ENCODE assay signal across 14 cellular contexts in genomic region chr15:85405467-85405866, GRCh38. TPM values are rescaled to one million over a fixed set of nuclear protein-coding genes. Genes with fewer than 3 reads are reported as not detected.
A peak's percentile ranks its signal among the peaks of the same experiment; 100 is the strongest.
DNase-seq lines count a peak whose midpoint lies in the region; ATAC-seq and TF ChIP-seq lines count a peak whose summit lies in the region.
"Had no signal": no experiment of that assay in that cellular context is flagged by ENCODE, and none has a peak within 500 bp of the region (broad histone marks: within the 10 kb centered on the region; RNA-seq: fewer than 3 reads in every experiment).

No MANE protein-coding gene starts in this region.

- H3K4me1 ChIP-seq in OCI-LY1 (ENCODE audit: insufficient read depth, low read length, severe bottlenecking) = peaks cover 82% of the 10 kb centered on the region
- H3K4me1 ChIP-seq in esophagus muscularis mucosa = peaks cover 77 to 92% (median 86%) of the 10 kb centered on the region in 4 donors
- H3K4me1 ChIP-seq in skeletal muscle satellite cell (ENCODE audit: control insufficient read depth, insufficient read depth, low read length) = peaks cover 57% of the 10 kb centered on the region
- H3K4me1 ChIP-seq in gastrocnemius medialis = peaks cover 49 to 52% of the 10 kb centered on the region in 2 donors

- no peak for DNase-seq in activated CD4-positive, alpha-beta T cell treated with anti-CD3 and anti-CD28 coated beads for 36 hours
- DNase-seq in activated CD4-positive, alpha-beta T cell treated with anti-CD3 and anti-CD28 coated beads, Interleukin-2, amount 10 ng/mL, durations not matched to agents 24 days and 14 days = no peak
- DNase-seq in esophagus muscularis mucosa (ENCODE audit: extremely low spot score) (no peak), gastrocnemius medialis (no peak), NCI-H2171 treated with DMSO at 0.1 percent for 48 hours (lab: John Stamatoyannopoulos, UW) (no peak), midbrain (lab: John Stamatoyannopoulos, UW) (no peak)
- DNase-seq: 8988T; activated CD4-positive, CD25-positive, alpha-beta regulatory T cell; activated gamma-delta T cell treated with Interleukin-2 at 50 U/mL for 16 hours; colonic mucosa; NCI-H1417 treated with DMSO at 0.1 percent for 48 hours; NCI-H526 treated with DMSO at 0.1 percent for 48 hours had no signal

- H3K9me3 ChIP-seq in OCI-LY1 (ENCODE audit: low read length) (no peaks in the 10 kb centered on the region), esophagus muscularis mucosa (no peaks in the 10 kb centered on the region), skeletal muscle satellite cell (replicated peaks; ENCODE audit: low read length) (no peaks in the 10 kb centered on the region), gastrocnemius medialis (no peaks in the 10 kb centered on the region)
- H3K9me3 ChIP-seq: colonic mucosa had no signal

- in situ Hi-C loops in gastrocnemius medialis (cut with MboI; ENCODE audit: low sequenced_read_pairs in 4 of 4) = no loop called here

- peaks cover 5% of the 10 kb centered on the region for H3K36me3 Mint-ChIP-seq in activated CD4-positive, alpha-beta T cell treated with anti-CD3 and anti-CD28 coated beads for 36 hours (ENCODE audit: low read depth)
- H3K36me3 Mint-ChIP-seq in activated CD4-positive, alpha-beta T cell treated with anti-CD3 and anti-CD28 coated beads, Interleukin-2, amount 10 ng/mL, durations not matched to agents 24 days and 14 days (ENCODE audit: low read depth) = peaks cover 17% of the 10 kb centered on the region

- no peaks in the 10 kb centered on the region for H3K27me3 ChIP-seq in OCI-LY1 (ENCODE audit: insufficient read depth, low read length)
- H3K27me3 ChIP-seq in esophagus muscularis mucosa = no peaks in the 10 kb centered on the region
- no peaks in the 10 kb centered on the region for H3K27me3 ChIP-seq in skeletal muscle satellite cell (ENCODE audit: control insufficient read depth, insufficient read depth, low read length)
- H3K27me3 ChIP-seq in gastrocnemius medialis = no peaks in the 10 kb centered on the region
- H3K27me3 ChIP-seq: colonic mucosa had no signal

- H3K27ac ChIP-seq in OCI-LY1 (ENCODE audit: low read depth, low read length, poor library complexity, severe bottlenecking) = peak overlapping the region; percentile 84
- peak overlapping the region; percentile 58 to 74 (median 64) for H3K27ac ChIP-seq in esophagus muscularis mucosa (replicated peaks in 1 of 4)
- H3K27ac ChIP-seq in gastrocnemius medialis = no peak overlapping the region

- H4K20me1 ChIP-seq in OCI-LY1 (ENCODE audit: insufficient read depth, low read length) = 0 out of 2 replicates have a peak, but pooled peaks cover 2% of the 10 kb centered on the region

- no peak overlapping the region for H2AFZ ChIP-seq in OCI-LY1 (ENCODE audit: low read length)

- TF ChIP-seq CTCF in OCI-LY1 (IDR thresholded peaks at IDR 0.05; ENCODE audit: low read length) (no peak), esophagus muscularis mucosa (IDR thresholded peaks at IDR 0.05) (no peak), gastrocnemius medialis (IDR thresholded peaks at IDR 0.05 in 4 of 5, conservative IDR thresholded peaks at IDR 0.05 in 1 of 5) (no peak)

- H3K9ac ChIP-seq in OCI-LY1 (ENCODE audit: low read length) (no peak overlapping the region; the same call in 1 of the 2 replicates), skeletal muscle satellite cell (ENCODE audit: low read depth, low read length) (peak overlapping the region; percentile 16)

- H3K4me3 ChIP-seq in OCI-LY1 (ENCODE audit: low read depth, low read length, poor library complexity, severe bottlenecking) (no peak overlapping the region), esophagus muscularis mucosa (no peak overlapping the region), skeletal muscle satellite cell (ENCODE audit: low read length) (no peak overlapping the region), gastrocnemius medialis (no peak overlapping the region)
- H3K4me3 ChIP-seq: colonic mucosa had no signal

- no peaks in the 10 kb centered on the region for H3K9me3 Mint-ChIP-seq in activated CD4-positive, alpha-beta T cell treated with anti-CD3 and anti-CD28 coated beads for 36 hours (ENCODE audit: low read depth)
- no peaks in the 10 kb centered on the region for H3K9me3 Mint-ChIP-seq in activated CD4-positive, alpha-beta T cell treated with anti-CD3 and anti-CD28 coated beads, Interleukin-2, amount 10 ng/mL, durations not matched to agents 24 days and 14 days

- TF ChIP-seq POLR2A in esophagus muscularis mucosa (IDR thresholded peaks at IDR 0.05; ENCODE audit: low read depth) = no peak
- TF ChIP-seq POLR2A in gastrocnemius medialis (IDR thresholded peaks at IDR 0.05) = no peak

- peaks cover 85% of the 10 kb centered on the region for H3K4me1 Mint-ChIP-seq in activated CD4-positive, alpha-beta T cell treated with anti-CD3 and anti-CD28 coated beads for 36 hours
- peaks cover 62% of the 10 kb centered on the region for H3K4me1 Mint-ChIP-seq in activated CD4-positive, alpha-beta T cell treated with anti-CD3 and anti-CD28 coated beads, Interleukin-2, amount 10 ng/mL, durations not matched to agents 24 days and 14 days

- no peak for ATAC-seq in activated CD4-positive, alpha-beta T cell treated with anti-CD3 and anti-CD28 coated beads for 36 hours
- ATAC-seq in gastrocnemius medialis = no peak

- H3K4me2 ChIP-seq in OCI-LY1 (ENCODE audit: low read length) = peak overlapping the region; percentile 59
- peak overlapping the region; percentile 48 for H3K4me2 ChIP-seq in skeletal muscle satellite cell (ENCODE audit: low read length)

- peak overlapping the region; percentile 90 for H3K27ac Mint-ChIP-seq in activated CD4-positive, alpha-beta T cell treated with anti-CD3 and anti-CD28 coated beads for 36 hours
- no peak overlapping the region for H3K27ac Mint-ChIP-seq in activated CD4-positive, alpha-beta T cell treated with anti-CD3 and anti-CD28 coated beads, Interleukin-2, amount 10 ng/mL, durations not matched to agents 24 days and 14 days

- POLR2A ChIA-PET in activated CD4-positive, alpha-beta T cell treated with anti-CD3 and anti-CD28 coated beads for 36 hours (lab: Charles Lee) = interaction anchor here (0.7 to 1.8 kb wide), 6 partner anchors 17 to 468 kb away, joined by 3 to 9 read pairs (median 4); partner anchors contain the start of gene AKAP13

- no peaks in the 10 kb centered on the region for H3K27me3 Mint-ChIP-seq in activated CD4-positive, alpha-beta T cell treated with anti-CD3 and anti-CD28 coated beads for 36 hours
- H3K27me3 Mint-ChIP-seq in activated CD4-positive, alpha-beta T cell treated with anti-CD3 and anti-CD28 coated beads, Interleukin-2, amount 10 ng/mL, durations not matched to agents 24 days and 14 days = no peaks in the 10 kb centered on the region

- 65% methylated on average over 3 of the region's 3 CpGs for WGBS in esophagus muscularis mucosa

- CTCF ChIA-PET in activated CD4-positive, alpha-beta T cell treated with anti-CD3 and anti-CD28 coated beads for 36 hours (lab: Charles Lee) = interaction anchor here (1.0 to 3.1 kb wide), 6 partner anchors 8 to 109 kb away, joined by 3 to 15 read pairs (median 9); no protein-coding TSS in a partner anchor

- H3F3A ChIP-seq in OCI-LY1 (ENCODE audit: insufficient read depth, low read length) = peaks cover 3% of the 10 kb centered on the region; the same call in 1 of the 2 replicates

- TF ChIP-seq EP300 in esophagus muscularis mucosa (IDR thresholded peaks at IDR 0.05) = no peak

- peaks cover 53% of the 10 kb centered on the region for H3K79me2 ChIP-seq in OCI-LY1 (ENCODE audit: insufficient read depth, low read length)

- peak overlapping the region; percentile 9 for H3K4me3 Mint-ChIP-seq in activated CD4-positive, alpha-beta T cell treated with anti-CD3 and anti-CD28 coated beads for 36 hours
- no peak overlapping the region for H3K4me3 Mint-ChIP-seq in activated CD4-positive, alpha-beta T cell treated with anti-CD3 and anti-CD28 coated beads, Interleukin-2, amount 10 ng/mL, durations not matched to agents 24 days and 14 days

- H3K36me3 ChIP-seq in OCI-LY1 (ENCODE audit: insufficient read depth, low read length) = peaks cover 2% of the 10 kb centered on the region; the same call in 1 of the 2 replicates
- no peaks in the 10 kb centered on the region for H3K36me3 ChIP-seq in esophagus muscularis mucosa
- H3K36me3 ChIP-seq in skeletal muscle satellite cell (ENCODE audit: insufficient read depth, low read length) = no peaks in the 10 kb centered on the region
- no peaks in the 10 kb centered on the region for H3K36me3 ChIP-seq in gastrocnemius medialis
- H3K36me3 ChIP-seq: colonic mucosa had no signal

- H3K9me2 ChIP-seq in OCI-LY1 (ENCODE audit: low read depth, low read length) = no peaks in the 10 kb centered on the region

- intact Hi-C loops in activated CD4-positive, alpha-beta T cell treated with anti-CD3 and anti-CD28 coated beads for 36 hours (cut with DNase I, micrococcal nuclease) = loop anchor here (2.0 to 10.0 kb wide), 8 partner anchors 23 to 771 kb away; no protein-coding TSS in a partner anchor
- intact Hi-C loops in activated CD4-positive, alpha-beta T cell treated with anti-CD3 and anti-CD28 coated beads, Interleukin-2, amount 10 ng/mL, durations not matched to agents 24 days and 14 days (cut with micrococcal nuclease) = loop anchor here (5.0 kb wide), 1 partner anchor 212 kb away; no protein-coding TSS in a partner anchor
- intact Hi-C loops in esophagus muscularis mucosa (cut with DNase I) (no loop called here), gastrocnemius medialis (cut with DNase I; ENCODE audit: low total_unique reads) (no loop called here)

RNA-seq across cellular contexts. Expression of gene AKAP13, which starts 25.1 kb away (rescaled TPM):
- 100 to 1,000 TPM in 1 of 2 experiments, 10 to 100 TPM in 1; 85.1 to 104 TPM for total RNA-seq in activated CD4-positive, alpha-beta T cell treated with anti-CD3 and anti-CD28 coated beads for 36 hours
- 68.5 and 71.3 TPM in 2 replicates for total RNA-seq in activated CD4-positive, alpha-beta T cell treated with anti-CD3 and anti-CD28 coated beads, Interleukin-2, amount 10 ng/mL, durations not matched to agents 24 days and 14 days
- total RNA-seq in esophagus muscularis mucosa (100 to 1,000 TPM; 232 to 323 (median 284) TPM), gastrocnemius medialis (100 to 1,000 TPM; 127 to 481 (median 172) TPM)
- total RNA-seq in skeletal muscle satellite cell (2012; rRNA removed) = 47.1 and 51.5 TPM in 2 replicates

Comparison
In these comparisons a context has a peak if more than half of its experiments do, and no peak if none do; other contexts are left out.
1. H3K27ac ChIP-seq: peak in OCI-LY1 (single experiment) and esophagus muscularis mucosa (4 of 4); none in gastrocnemius medialis (0 of 4).
2. intact Hi-C loops: an anchor here in activated CD4-positive, alpha-beta T cell treated with anti-CD3 and anti-CD28 coated beads for 36 hours (2.0 to 10.0 kb wide) and activated CD4-positive, alpha-beta T cell treated with anti-CD3 and anti-CD28 coated beads, Interleukin-2, amount 10 ng/mL, durations not matched to agents 24 days and 14 days (5.0 kb wide); none called in esophagus muscularis mucosa and gastrocnemius medialis.